Comparison of ENCODE assay signal across 8 cellular contexts in genomic region chr1:155910621-155911121, GRCh38. TPM values are rescaled to one million over a fixed set of nuclear protein-coding genes. Genes with fewer than 3 reads are reported as not detected.
DNase-seq lines count a peak whose midpoint lies in the region; TF ChIP-seq lines count a peak whose summit lies in the region.

No MANE protein-coding gene starts in this region.

- peak overlapping the region; percentile 92 for H3K4me3 Mint-ChIP-seq in HFFc6

- no peak; the same call in 1 of the 2 replicates for TF ChIP-seq CTCF in HFFc6 (IDR thresholded peaks at IDR 0.05)
- no peak for TF ChIP-seq CTCF in cardiac fibroblast (IDR thresholded peaks at IDR 0.05; ENCODE audit: low read depth, low read length)

- H3K4me1 Mint-ChIP-seq in HFFc6 (ENCODE audit: low read depth), result peaks cover 49% of the 10 kb centered on the region

- H3K27ac Mint-ChIP-seq in HFFc6, result peak overlapping the region; percentile 91

- H3K36me3 Mint-ChIP-seq in HFFc6 (ENCODE audit: low read depth), result peaks cover 45% of the 10 kb centered on the region

- peak overlapping the region; percentile 46 to 97 (median 89) for H3K27ac ChIP-seq in skin epidermis

- H3K9me3 Mint-ChIP-seq in HFFc6, result no peaks in the 10 kb centered on the region; the same call in 1 of the 2 replicates

- peak overlapping the region; percentile 64 to 65 for H3K4me3 ChIP-seq in cardiac fibroblast (replicated peaks in 1 of 2; ENCODE audit: low read depth in 2 of 2, low read length in 2 of 2)
- peak overlapping the region; percentile 62 to 90 (median 70) for H3K4me3 ChIP-seq in skin epidermis

- peaks cover 7% of the 10 kb centered on the region for H3K27me3 Mint-ChIP-seq in HFFc6 (ENCODE audit: insufficient read depth)

- DNase-seq in ELF-1 (ENCODE audit: low read depth, low spot score) (peak; percentile 42), HFFc6 (peak; percentile 35), OCI-M1 (lab: John Stamatoyannopoulos, UW) (peak; percentile 76), cardiac fibroblast (ENCODE audit: low read depth in 2 of 2) (peak; percentile 40 to 52), islet precursor cell (peak; percentile 63), NCI-H2196 treated with DMSO at 0.1 percent for 48 hours (lab: John Stamatoyannopoulos, UW; ENCODE audit: unreplicated experiment) (no peak)
- no peak for DNase-seq in activated CD4-positive, CD25-positive, alpha-beta regulatory T cell treated with anti-CD3 and anti-CD28 coated beads, Interleukin-2, amount 50 U/mL, for 72 hours

RNA-seq across cellular contexts. Expression of gene RIT1, which starts 0.5 kb away (rescaled TPM):
- total RNA-seq in HFFc6 (2021; fragmentation: NEBNext Ultra II Directional; extraction: Animal tissue kit (Norgen Biotek cat#: 25700)), result 10 to 100 TPM; 26.1 to 35.4 (median 32.1) TPM

RNA-seq across cellular contexts. Expression of gene KHDC4, which starts 23.5 kb away (rescaled TPM):
- total RNA-seq in HFFc6 (2021; fragmentation: NEBNext Ultra II Directional; extraction: Animal tissue kit (Norgen Biotek cat#: 25700)), result 10 to 100 TPM; 22.6 to 26.1 (median 23.5) TPM

RNA-seq across cellular contexts. Expression of gene RXFP4, which starts 30.8 kb away (rescaled TPM):
- total RNA-seq in HFFc6 (2021; fragmentation: NEBNext Ultra II Directional; extraction: Animal tissue kit (Norgen Biotek cat#: 25700)), result not detected

RNA-seq across cellular contexts. Expression of gene SYT11, which starts 51.3 kb away (rescaled TPM):
- total RNA-seq in HFFc6 (2021; fragmentation: NEBNext Ultra II Directional; extraction: Animal tissue kit (Norgen Biotek cat#: 25700)), result 10 to 100 TPM; 38.9 to 56.0 (median 48.8) TPM

RNA-seq across cellular contexts. Expression of gene GON4L, which starts 53.7 kb away (rescaled TPM):
- total RNA-seq in HFFc6 (2021; fragmentation: NEBNext Ultra II Directional; extraction: Animal tissue kit (Norgen Biotek cat#: 25700)), result 10 to 100 TPM; 24.2 to 31.3 (median 28.6) TPM

Comparison
In these comparisons a context has a peak if more than half of its experiments do, and no peak if none do; other contexts are left out.
1. DNase-seq: peak in ELF-1 (single experiment), HFFc6 (single experiment), OCI-M1 (single experiment), cardiac fibroblast (2 of 2) and islet precursor cell (single experiment); none in NCI-H2196 treated with DMSO at 0.1 percent for 48 hours (single experiment) and activated CD4-positive, CD25-positive, alpha-beta regulatory T cell treated with anti-CD3 and anti-CD28 coated beads, Interleukin-2, amount 50 U/mL, for 72 hours (single experiment).